Comparison of ENCODE assay signal across 12 cellular contexts in the genomic region with DNA sequence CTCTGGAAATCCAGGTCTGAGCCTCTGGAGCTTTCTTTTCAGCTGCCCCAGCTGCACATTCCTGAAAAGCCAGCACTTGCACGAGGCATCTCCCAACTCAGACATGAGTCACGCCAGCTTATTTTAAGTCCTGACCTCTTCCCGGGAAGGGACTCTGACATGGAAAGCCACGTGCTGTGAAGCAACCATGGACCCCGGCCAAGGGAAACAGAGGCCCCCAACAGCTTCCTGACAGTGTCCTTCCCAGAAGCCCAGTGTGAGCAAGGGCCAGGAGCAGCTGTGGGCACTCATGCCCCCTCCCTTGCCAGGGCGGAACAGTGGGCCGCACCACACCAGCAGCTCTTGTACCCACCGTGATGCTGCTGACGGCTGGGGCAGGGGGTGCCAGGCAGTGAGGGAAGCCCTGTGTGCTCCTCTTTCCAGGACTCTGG.
DNase-seq lines count a peak whose midpoint lies in the region; ATAC-seq and TF ChIP-seq lines count a peak whose summit lies in the region.
"Had no signal": no experiment of that assay in that cellular context is flagged by ENCODE, and none has a peak within 500 bp of the region (broad histone marks: within the 10 kb centered on the region; RNA-seq: fewer than 3 reads in every experiment).

No MANE protein-coding gene starts in this region.

- H3K4me2 ChIP-seq in GM23248 (ENCODE audit: unreplicated experiment): peak overlapping the region; percentile 12

- H3K4me1 ChIP-seq in GM23248 (ENCODE audit: insufficient read depth) (peaks cover 6% of the 10 kb centered on the region; the same call in 1 of the 2 replicates), right cardiac atrium (ENCODE audit: control insufficient read depth, insufficient read depth, low read length) (peaks cover 5% of the 10 kb centered on the region)
- H3K4me1 ChIP-seq: HAP-1, parathyroid adenoma had no signal

- peak; percentile 87 to 95 for ATAC-seq in right cardiac atrium
- peak; percentile 97 for ATAC-seq in sciatic nerve
- no peak for ATAC-seq in HG03354 (IDR thresholded peaks at IDR 0.05; ENCODE audit: poor library complexity, severe bottlenecking, unreplicated experiment)
- no peak for ATAC-seq in GM18867 (IDR thresholded peaks at IDR 0.05; ENCODE audit: unreplicated experiment)
- no peak for ATAC-seq in GM18505 (IDR thresholded peaks at IDR 0.05; ENCODE audit: unreplicated experiment)

- H2AFZ ChIP-seq in GM23248: no peak overlapping the region
- H2AFZ ChIP-seq: parathyroid adenoma had no signal

- no peak for TF ChIP-seq POLR2A in GM18505 (IDR thresholded peaks at IDR 0.05; ENCODE audit: borderline replicate concordance, extremely low read depth, insufficient read depth, insufficient read length)

- no peaks in the 10 kb centered on the region for H3K79me2 ChIP-seq in GM23248 (ENCODE audit: insufficient read depth)
- H3K79me2 ChIP-seq: parathyroid adenoma had no signal

- H3K27me3 ChIP-seq in GM23248 (replicated peaks; ENCODE audit: insufficient read depth): peaks cover 7% of the 10 kb centered on the region; the same call in 1 of the 2 replicates
- H3K27me3 ChIP-seq in brain microvascular endothelial cell (replicated peaks): no peaks in the 10 kb centered on the region
- H3K27me3 ChIP-seq in right cardiac atrium (ENCODE audit: control insufficient read depth, insufficient read depth): no peaks in the 10 kb centered on the region

- no peak overlapping the region for H3K9ac ChIP-seq in GM23248
- H3K9ac ChIP-seq: parathyroid adenoma had no signal

- no peak for TF ChIP-seq CTCF in brain microvascular endothelial cell (IDR thresholded peaks at IDR 0.05; ENCODE audit: low read depth, low read length, missing control alignments)

- H3K9me3 ChIP-seq in GM23248 (ENCODE audit: low read depth) (no peaks in the 10 kb centered on the region), right cardiac atrium (ENCODE audit: control insufficient read depth, low read length) (no peaks in the 10 kb centered on the region)
- H3K9me3 ChIP-seq: HAP-1 had no signal

- in situ Hi-C loops in GM23248 (cut with MboI) (no loop called here), brain microvascular endothelial cell (cut with HindIII; ENCODE audit: low pct_ligation_motif_present, low sequenced_read_pairs) (no loop called here)

- H3K4me3 ChIP-seq in GM23248: no peak overlapping the region
- no peak overlapping the region for H3K4me3 ChIP-seq in brain microvascular endothelial cell (ENCODE audit: low read depth, low read length)
- no peak overlapping the region for H3K4me3 ChIP-seq in right cardiac atrium (ENCODE audit: low read length)
- H3K4me3 ChIP-seq: HAP-1 had no signal

- H3K27ac ChIP-seq in GM23248 (no peak overlapping the region), brain microvascular endothelial cell (no peak overlapping the region), right cardiac atrium (ENCODE audit: low read length) (peak overlapping the region; percentile 49)
- H3K27ac ChIP-seq: parathyroid adenoma, VCaP had no signal

- intact Hi-C loops in right cardiac atrium (cut with DNase I) (no loop called here), sciatic nerve (cut with DNase I) (no loop called here)

- no peaks in the 10 kb centered on the region for H3K36me3 ChIP-seq in GM23248 (ENCODE audit: low read depth)
- no peaks in the 10 kb centered on the region for H3K36me3 ChIP-seq in brain microvascular endothelial cell (replicated peaks)
- H3K36me3 ChIP-seq: HAP-1 had no signal

- H4K20me1 ChIP-seq in GM23248 (ENCODE audit: insufficient read depth): no peaks in the 10 kb centered on the region

- 0 out of 2 replicates have a peak, but pooled peaks cover 3% of the 10 kb centered on the region for H3F3A ChIP-seq in GM23248 (ENCODE audit: insufficient read depth)

- peak; percentile 84 for DNase-seq in GM23248
- DNase-seq in brain microvascular endothelial cell: peak; percentile 91
- DNase-seq in right cardiac atrium: peak; percentile 85 to 87 (median 86)
- peak; percentile 82 for DNase-seq in sciatic nerve (ENCODE audit: low spot score)
- DNase-seq in DMS153 treated with DMSO at 0.1 percent for 48 hours (lab: John Stamatoyannopoulos, UW; ENCODE audit: unreplicated experiment): no peak
- DNase-seq: GDM1 had no signal

- no peaks in the 10 kb centered on the region for H3K9me2 ChIP-seq in GM23248 (ENCODE audit: insufficient read depth)

- 17 to 19% methylated on average over 9 of the region's 9 CpGs for WGBS in GM23248 (ENCODE audit: low coverage in 1 of 2, low lambda C conversion rate in 2 of 2, missing lambda C conversion rate in 2 of 2), 2 experiments
- 17% methylated on average over 9 of the region's 9 CpGs for WGBS in right cardiac atrium

Comparison
In these comparisons a context has a peak if more than half of its experiments do, and no peak if none do; other contexts are left out.
1. ATAC-seq: peak in right cardiac atrium (2 of 2) and sciatic nerve (single experiment); none in HG03354 (single experiment), GM18867 (single experiment) and GM18505 (single experiment).